ENCODE assay signal across 9 cellular contexts in genomic region chr14:54652188-54652889, GRCh38.
A peak's percentile ranks its signal among the peaks of the same experiment; 100 is the strongest.
DNase-seq lines count a peak whose midpoint lies in the region; ATAC-seq and TF ChIP-seq lines count a peak whose summit lies in the region.
"Had no signal": no experiment of that assay in that cellular context is flagged by ENCODE, and none has a peak within 500 bp of the region (broad histone marks: within the 10 kb centered on the region; RNA-seq: fewer than 3 reads in every experiment).

No MANE protein-coding gene starts in this region.

- H3K4me3 ChIP-seq in kidney epithelial cell (ENCODE audit: low read depth, low read length) (no peak overlapping the region), thoracic aorta (peak overlapping the region; percentile 61)
- no peak overlapping the region for H3K4me3 ChIP-seq in naive thymus-derived CD4-positive, alpha-beta T cell (ENCODE audit: low read length)

- peaks cover 0 to 5% (median 0%) of the 10 kb centered on the region in 7 donors for H3K4me1 Mint-ChIP-seq in naive thymus-derived CD4-positive, alpha-beta T cell

- no peaks in the 10 kb centered on the region for H3K36me3 ChIP-seq in kidney epithelial cell (ENCODE audit: control insufficient read depth, insufficient read depth, low read length)
- no peaks in the 10 kb centered on the region for H3K36me3 ChIP-seq in thoracic aorta
- no peaks in the 10 kb centered on the region for H3K36me3 ChIP-seq in naive thymus-derived CD4-positive, alpha-beta T cell (ENCODE audit: control insufficient read depth in 2 of 3, insufficient read depth in 3 of 3, low read length in 3 of 3)

- H3K27ac ChIP-seq in thoracic aorta = peak overlapping the region; percentile 90
- no peak overlapping the region for H3K27ac ChIP-seq in naive thymus-derived CD4-positive, alpha-beta T cell (ENCODE audit: low read depth, low read length)

- no peak overlapping the region for H3K4me3 Mint-ChIP-seq in naive thymus-derived CD4-positive, alpha-beta T cell

- peak; percentile 70 for ATAC-seq in thoracic aorta (ENCODE audit: insufficient number of reproducible peaks, low FRiP score, low read depth)
- ATAC-seq in HG03457 (IDR thresholded peaks at IDR 0.05; ENCODE audit: unreplicated experiment) = no peak
- no peak for ATAC-seq in naive thymus-derived CD4-positive, alpha-beta T cell

- peaks cover 0 to 3% (median 0%) of the 10 kb centered on the region in 5 donors for H3K36me3 Mint-ChIP-seq in naive thymus-derived CD4-positive, alpha-beta T cell

- H3K27me3 ChIP-seq in kidney epithelial cell (ENCODE audit: control insufficient read depth, insufficient read depth, low read length) = no peaks in the 10 kb centered on the region
- no peaks in the 10 kb centered on the region for H3K27me3 ChIP-seq in thoracic aorta (replicated peaks; ENCODE audit: insufficient read depth)
- no peaks in the 10 kb centered on the region for H3K27me3 ChIP-seq in naive thymus-derived CD4-positive, alpha-beta T cell (ENCODE audit: control insufficient read depth in 2 of 2, insufficient read depth in 2 of 2, low read length in 2 of 2)

- POLR2A ChIA-PET in naive thymus-derived CD4-positive, alpha-beta T cell (lab: Charles Lee) = no interaction called here

- intact Hi-C loops in naive thymus-derived CD4-positive, alpha-beta T cell (cut with micrococcal nuclease) = no loop called here

- peak; percentile 99 for DNase-seq in HT1080 (ENCODE audit: low read depth)
- peak; percentile 62 for DNase-seq in cerebellar cortex (ENCODE audit: low spot score)
- DNase-seq in kidney epithelial cell (ENCODE audit: low read depth) = peak; percentile 99
- peak; percentile 73 for DNase-seq in thoracic aorta (ENCODE audit: low spot score)
- DNase-seq in NCI-H748 (lab: John Stamatoyannopoulos, UW; ENCODE audit: unreplicated experiment) = no peak
- DNase-seq in NCI-H82 treated with DMSO at 0.1 percent for 48 hours (lab: John Stamatoyannopoulos, UW; ENCODE audit: unreplicated experiment) = no peak
- no peak for DNase-seq in naive thymus-derived CD4-positive, alpha-beta T cell
- DNase-seq: erythroblast had no signal

- TF ChIP-seq CTCF in kidney epithelial cell (IDR thresholded peaks at IDR 0.05; ENCODE audit: insufficient read depth, low read length, poor library complexity, severe bottlenecking) (no peak), thoracic aorta (IDR thresholded peaks at IDR 0.05) (no peak)

- H3K27ac Mint-ChIP-seq in naive thymus-derived CD4-positive, alpha-beta T cell = no peak overlapping the region

- peaks cover 45 to 70% of the 10 kb centered on the region in 2 donors for H3K4me1 ChIP-seq in thoracic aorta (ENCODE audit: control insufficient read depth in 1 of 2, low read depth in 2 of 2)
- H3K4me1 ChIP-seq in naive thymus-derived CD4-positive, alpha-beta T cell (ENCODE audit: control insufficient read depth in 2 of 2, insufficient read depth in 2 of 2, low read length in 2 of 2) = no peaks in the 10 kb centered on the region

- H3K9me3 Mint-ChIP-seq in naive thymus-derived CD4-positive, alpha-beta T cell = no peaks in the 10 kb centered on the region

- H3K9me3 ChIP-seq in thoracic aorta = no peaks in the 10 kb centered on the region
- no peaks in the 10 kb centered on the region for H3K9me3 ChIP-seq in naive thymus-derived CD4-positive, alpha-beta T cell (ENCODE audit: control insufficient read depth in 2 of 3, low read length in 3 of 3)

- CTCF ChIA-PET in naive thymus-derived CD4-positive, alpha-beta T cell (lab: Charles Lee) = no interaction called here

- peaks cover 28 to 47% (median 37%) of the 10 kb centered on the region in 5 donors for H3K27me3 Mint-ChIP-seq in naive thymus-derived CD4-positive, alpha-beta T cell

Comparison
In these comparisons a context has a peak if more than half of its experiments do, and no peak if none do; other contexts are left out.
1. DNase-seq: peak in HT1080 (single experiment), cerebellar cortex (single experiment), kidney epithelial cell (single experiment) and thoracic aorta (single experiment); none in NCI-H748 (single experiment), NCI-H82 treated with DMSO at 0.1 percent for 48 hours (single experiment) and naive thymus-derived CD4-positive, alpha-beta T cell (0 of 9).